In the genomic region with DNA sequence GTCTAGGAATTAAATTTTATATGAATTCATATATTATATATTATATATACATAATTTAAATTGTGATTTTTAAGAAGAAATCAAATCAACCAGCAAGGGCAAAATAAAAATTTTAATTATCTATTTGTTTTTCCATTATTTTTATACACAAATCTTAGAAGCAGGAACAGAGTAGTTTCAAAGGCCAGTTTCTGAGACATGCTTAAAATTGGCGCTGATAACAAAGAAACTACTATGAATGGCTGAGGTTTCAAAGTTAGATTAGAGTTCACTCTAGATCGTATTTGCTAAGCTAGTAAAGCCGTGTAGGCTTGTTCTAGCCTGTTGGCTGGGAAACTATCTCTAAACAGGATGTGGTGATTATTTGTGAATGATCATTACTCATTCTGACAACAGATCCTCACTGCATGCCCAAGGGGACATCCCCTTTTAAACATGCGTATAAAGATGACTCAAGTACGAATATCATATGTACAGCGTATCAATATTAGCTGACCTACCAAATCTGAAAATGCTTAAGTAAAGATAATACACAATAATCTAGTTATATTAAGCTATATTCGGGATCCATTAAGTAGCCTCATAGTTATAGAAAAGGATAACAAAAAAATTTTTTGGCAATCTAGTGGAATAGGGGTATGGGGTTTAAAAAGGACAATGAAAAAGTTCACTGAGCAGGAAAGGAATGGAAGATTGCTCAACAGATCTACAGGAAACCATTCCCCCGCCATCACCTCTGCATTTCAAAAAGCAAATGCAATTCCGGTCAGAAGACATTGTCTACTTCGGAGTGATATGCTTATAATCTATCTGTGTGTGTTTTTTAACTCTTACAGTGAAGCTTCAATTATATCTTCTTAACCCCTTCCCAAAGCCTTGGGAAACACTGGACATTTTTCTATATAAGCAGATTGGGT, we compare ENCODE assay signal across 9 cellular contexts.
DNase-seq lines count a peak whose midpoint lies in the region; ATAC-seq and TF ChIP-seq lines count a peak whose summit lies in the region.
"Had no signal": no experiment of that assay in that cellular context is flagged by ENCODE, and none has a peak within 500 bp of the region (broad histone marks: within the 10 kb centered on the region; RNA-seq: fewer than 3 reads in every experiment).

No MANE protein-coding gene starts in this region.

- H3K27ac Mint-ChIP-seq in central memory CD8-positive, alpha-beta T cell (ENCODE audit: low read depth), result peak overlapping the region; percentile 89
- no peak overlapping the region for H3K27ac Mint-ChIP-seq in stimulated activated effector memory CD8-positive, alpha-beta T cell treated with anti-CD3 and anti-CD28 coated beads, Interleukin-12 subunit alpha, Interleukin-12 subunit beta, amount 100 ng/mL, for 72 hours
- H3K27ac Mint-ChIP-seq: brain had no signal

- peaks cover 15% of the 10 kb centered on the region; the same call in 1 of the 2 replicates for H3K27me3 ChIP-seq in BE2C

- H3K36me3 Mint-ChIP-seq in central memory CD8-positive, alpha-beta T cell (ENCODE audit: insufficient read depth), result no peaks in the 10 kb centered on the region
- H3K36me3 Mint-ChIP-seq in stimulated activated effector memory CD8-positive, alpha-beta T cell treated with anti-CD3 and anti-CD28 coated beads, Interleukin-12 subunit alpha, Interleukin-12 subunit beta, amount 100 ng/mL, for 72 hours, result no peaks in the 10 kb centered on the region

- no peaks in the 10 kb centered on the region for H3K36me3 ChIP-seq in BE2C

- no peak for TF ChIP-seq CTCF in BE2C (IDR thresholded peaks at IDR 0.05; ENCODE audit: low read depth, low read length)

- no peaks in the 10 kb centered on the region for H3K9me3 ChIP-seq in BE2C

- H3K4me3 Mint-ChIP-seq in central memory CD8-positive, alpha-beta T cell, result no peak overlapping the region
- no peak overlapping the region for H3K4me3 Mint-ChIP-seq in stimulated activated effector memory CD8-positive, alpha-beta T cell treated with anti-CD3 and anti-CD28 coated beads, Interleukin-12 subunit alpha, Interleukin-12 subunit beta, amount 100 ng/mL, for 72 hours

- peaks cover 21% of the 10 kb centered on the region for H3K4me1 Mint-ChIP-seq in central memory CD8-positive, alpha-beta T cell
- H3K4me1 Mint-ChIP-seq in stimulated activated effector memory CD8-positive, alpha-beta T cell treated with anti-CD3 and anti-CD28 coated beads, Interleukin-12 subunit alpha, Interleukin-12 subunit beta, amount 100 ng/mL, for 72 hours, result peaks cover 23% of the 10 kb centered on the region

- H3K27me3 Mint-ChIP-seq in central memory CD8-positive, alpha-beta T cell, result no peaks in the 10 kb centered on the region

- no peaks in the 10 kb centered on the region for H3K9me3 Mint-ChIP-seq in central memory CD8-positive, alpha-beta T cell
- H3K9me3 Mint-ChIP-seq in stimulated activated effector memory CD8-positive, alpha-beta T cell treated with anti-CD3 and anti-CD28 coated beads, Interleukin-12 subunit alpha, Interleukin-12 subunit beta, amount 100 ng/mL, for 72 hours, result no peaks in the 10 kb centered on the region

- no peaks in the 10 kb centered on the region for H3K4me1 ChIP-seq in BE2C

- peak; percentile 84 for ATAC-seq in HG02623 (IDR thresholded peaks at IDR 0.05; ENCODE audit: unreplicated experiment)
- peak; percentile 99 for ATAC-seq in central memory CD8-positive, alpha-beta T cell (replicated peaks; ENCODE audit: extremely low read depth, poor library complexity, severe bottlenecking)
- ATAC-seq in stimulated activated effector memory CD8-positive, alpha-beta T cell treated with anti-CD3 and anti-CD28 coated beads, Interleukin-12 subunit alpha, Interleukin-12 subunit beta, amount 100 ng/mL, for 72 hours, result peak; percentile 97

- no peak overlapping the region for H3K4me3 ChIP-seq in BE2C (ENCODE audit: low read depth, low read length)

- DNase-seq in activated T-cell treated with anti-CD3 and anti-CD28 coated beads for 24 hours (ENCODE audit: low read depth) (peak; percentile 19), activated T-cell treated with anti-CD3 and anti-CD28 coated beads for 4 hours (no peak), NCI-H748 treated with DMSO at 0.1 percent for 48 hours (lab: John Stamatoyannopoulos, UW) (peak; percentile 42), NCI-H2081 treated with DMSO at 0.1 percent for 48 hours (lab: John Stamatoyannopoulos, UW) (no peak), BE2C (no peak)
- peak in 1 of 2 donors; percentile 53 for DNase-seq in central memory CD8-positive, alpha-beta T cell (ENCODE audit: low spot score in 2 of 2)
- DNase-seq in stimulated activated effector memory CD8-positive, alpha-beta T cell treated with anti-CD3 and anti-CD28 coated beads, Interleukin-12 subunit alpha, Interleukin-12 subunit beta, amount 100 ng/mL, for 72 hours (ENCODE audit: low spot score in 2 of 2), result no peak

Comparison
In these comparisons a context has a peak if more than half of its experiments do, and no peak if none do; other contexts are left out.
1. DNase-seq: peak in activated T-cell treated with anti-CD3 and anti-CD28 coated beads for 24 hours (single experiment) and NCI-H748 treated with DMSO at 0.1 percent for 48 hours (single experiment); none in activated T-cell treated with anti-CD3 and anti-CD28 coated beads for 4 hours (single experiment), stimulated activated effector memory CD8-positive, alpha-beta T cell treated with anti-CD3 and anti-CD28 coated beads, Interleukin-12 subunit alpha, Interleukin-12 subunit beta, amount 100 ng/mL, for 72 hours (0 of 2), NCI-H2081 treated with DMSO at 0.1 percent for 48 hours (single experiment) and BE2C (single experiment).
2. Peak in every context shown above with its lines, with median percentiles within 50 percentile points of each other: ATAC-seq.